ENCODE assay signal across 9 cellular contexts in genomic region chr1:155017946-155018316, GRCh38. TPM values are rescaled to one million over a fixed set of nuclear protein-coding genes. Genes with fewer than 3 reads are reported as not detected.
A peak's percentile ranks its signal among the peaks of the same experiment; 100 is the strongest.
DNase-seq lines count a peak whose midpoint lies in the region; ATAC-seq, FAIRE-seq and TF ChIP-seq lines count a peak whose summit lies in the region.
"Had no signal": no experiment of that assay in that cellular context is flagged by ENCODE, and none has a peak within 500 bp of the region (broad histone marks: within the 10 kb centered on the region; RNA-seq: fewer than 3 reads in every experiment).

No MANE protein-coding gene starts in this region.

- no peaks in the 10 kb centered on the region for H3K27me3 Mint-ChIP-seq in activated CD8-positive, alpha-beta memory T cell treated with anti-CD3 and anti-CD28 coated beads, Interleukin-2, amount 10 ng/mL, durations not matched to agents 7 days and 5 days
- no peaks in the 10 kb centered on the region for H3K27me3 Mint-ChIP-seq in activated T-helper 1 cell treated with anti-CD3 and anti-CD28 coated beads, Interleukin-12 subunit alpha, Interleukin-12 subunit beta, Interleukin-2, Interleukin-4 antibody, amounts not matched to agents 30 ng/mL and 10 ng/mL and 1 ng/mL, durations not matched to agents 14 hours and 24 hours and 36 hours (ENCODE audit: insufficient read depth)

- TF ChIP-seq CTCF in keratinocyte (optimal IDR thresholded peaks at IDR 0.05 in 1 of 3, IDR thresholded peaks at IDR 0.05 in 1 of 3, conservative IDR thresholded peaks at IDR 0.05 in 1 of 3; ENCODE audit: extremely low read depth in 1 of 3, insufficient read depth in 2 of 3, low read length in 3 of 3) (no peak), tibial nerve (IDR thresholded peaks at IDR 0.05) (no peak)

- H3K9me1 ChIP-seq in keratinocyte (ENCODE audit: control insufficient read depth, extremely low read depth, insufficient read depth, low read length) = no peaks in the 10 kb centered on the region

- H3K4me1 ChIP-seq in keratinocyte (ENCODE audit: control insufficient read depth, extremely low read depth, insufficient read depth, low read length) (peaks cover 44% of the 10 kb centered on the region), tibial nerve (peaks cover 0 to 61% (median 33%) of the 10 kb centered on the region in 4 donors)

- H3K9me3 ChIP-seq in keratinocyte (ENCODE audit: control insufficient read depth, low read depth, low read length) (no peaks in the 10 kb centered on the region), tibial nerve (no peaks in the 10 kb centered on the region)

- H3K27ac Mint-ChIP-seq in activated CD8-positive, alpha-beta memory T cell treated with anti-CD3 and anti-CD28 coated beads, Interleukin-2, amount 10 ng/mL, durations not matched to agents 7 days and 5 days = peak overlapping the region; percentile 44
- H3K27ac Mint-ChIP-seq in activated T-helper 1 cell treated with anti-CD3 and anti-CD28 coated beads, Interleukin-12 subunit alpha, Interleukin-12 subunit beta, Interleukin-2, Interleukin-4 antibody, amounts not matched to agents 30 ng/mL and 10 ng/mL and 1 ng/mL, durations not matched to agents 14 hours and 24 hours and 36 hours = peak overlapping the region; percentile 70

- dilution Hi-C loops in keratinocyte (cut with MboI; ENCODE audit: extremely low pct_ligation_motif_present, low sequenced_read_pairs) = no loop called here

- H3K4me3 ChIP-seq in keratinocyte (ENCODE audit: control insufficient read depth in 2 of 3, extremely low read depth in 1 of 3, insufficient read depth in 2 of 3, low read depth in 1 of 3, low read length in 3 of 3) (peak overlapping the region in 1 of 3 experiments; percentile 26), tibial nerve (peak overlapping the region; percentile 34 to 56 (median 38))

- H3K27ac ChIP-seq in keratinocyte (ENCODE audit: control insufficient read depth, insufficient read depth, low read length) = peak overlapping the region; percentile 56
- H3K27ac ChIP-seq in tibial nerve = peak overlapping the region; percentile 86 to 99 (median 97)
- H3K27ac ChIP-seq: C4-2B had no signal

- H3K36me3 ChIP-seq in keratinocyte (ENCODE audit: control insufficient read depth in 2 of 2, extremely low read depth in 1 of 2, insufficient read depth in 2 of 2, low read length in 2 of 2) (peaks cover 27 to 37% of the 10 kb centered on the region in 2 experiments), tibial nerve (peaks cover 0 to 28% (median 0%) of the 10 kb centered on the region in 3 donors)

- H4K20me1 ChIP-seq in keratinocyte (ENCODE audit: control insufficient read depth, extremely low read depth, insufficient read depth, low read length) = peaks cover 4% of the 10 kb centered on the region

- peaks cover 8% of the 10 kb centered on the region for H3K36me3 Mint-ChIP-seq in activated CD8-positive, alpha-beta memory T cell treated with anti-CD3 and anti-CD28 coated beads, Interleukin-2, amount 10 ng/mL, durations not matched to agents 7 days and 5 days
- H3K36me3 Mint-ChIP-seq in activated T-helper 1 cell treated with anti-CD3 and anti-CD28 coated beads, Interleukin-12 subunit alpha, Interleukin-12 subunit beta, Interleukin-2, Interleukin-4 antibody, amounts not matched to agents 30 ng/mL and 10 ng/mL and 1 ng/mL, durations not matched to agents 14 hours and 24 hours and 36 hours (ENCODE audit: low read depth) = peaks cover 45% of the 10 kb centered on the region

- H2AFZ ChIP-seq in keratinocyte (ENCODE audit: control insufficient read depth, low read length) = peak overlapping the region; percentile 8

- H3K4me1 Mint-ChIP-seq in activated CD8-positive, alpha-beta memory T cell treated with anti-CD3 and anti-CD28 coated beads, Interleukin-2, amount 10 ng/mL, durations not matched to agents 7 days and 5 days = peaks cover 38% of the 10 kb centered on the region
- H3K4me1 Mint-ChIP-seq in activated T-helper 1 cell treated with anti-CD3 and anti-CD28 coated beads, Interleukin-12 subunit alpha, Interleukin-12 subunit beta, Interleukin-2, Interleukin-4 antibody, amounts not matched to agents 30 ng/mL and 10 ng/mL and 1 ng/mL, durations not matched to agents 14 hours and 24 hours and 36 hours (ENCODE audit: low read depth) = peaks cover 48% of the 10 kb centered on the region

- H3K9ac ChIP-seq in keratinocyte (ENCODE audit: control insufficient read depth, extremely low read depth, insufficient read depth, low read length) = peak overlapping the region; percentile 54

- peak overlapping the region; percentile 74 for H3K4me2 ChIP-seq in keratinocyte (ENCODE audit: control insufficient read depth, extremely low read depth, insufficient read depth, low read depth, low read length)

- peaks cover 5% of the 10 kb centered on the region for H3K79me2 ChIP-seq in keratinocyte (ENCODE audit: control insufficient read depth, insufficient read depth, low read length)

- intact Hi-C loops in activated T-helper 1 cell treated with anti-CD3 and anti-CD28 coated beads, Interleukin-12 subunit alpha, Interleukin-12 subunit beta, Interleukin-2, Interleukin-4 antibody, amounts not matched to agents 30 ng/mL and 10 ng/mL and 1 ng/mL, durations not matched to agents 14 hours and 24 hours and 36 hours (cut with micrococcal nuclease) = loop anchor here (1.0 kb wide), 7 partner anchors 10 to 56 kb away; partner anchors contain the start of genes CKS1B, EFNA4, FLAD1 and ZBTB7B

- H3K27me3 ChIP-seq in keratinocyte (ENCODE audit: control insufficient read depth, extremely low read depth, insufficient read depth, low read length) (no peaks in the 10 kb centered on the region), tibial nerve (no peaks in the 10 kb centered on the region)

- FAIRE-seq in keratinocyte (lab: Jason Lieb, UNC) = no peak

- in situ Hi-C loops in ACHN (cut with HindIII; ENCODE audit: low pct_ligation_motif_present, low pct_unique_long_range_greater_than_20kb, low sequenced_read_pairs) = no loop called here

- no peaks in the 10 kb centered on the region for H3K9me3 Mint-ChIP-seq in activated CD8-positive, alpha-beta memory T cell treated with anti-CD3 and anti-CD28 coated beads, Interleukin-2, amount 10 ng/mL, durations not matched to agents 7 days and 5 days (ENCODE audit: low read depth)
- no peaks in the 10 kb centered on the region for H3K9me3 Mint-ChIP-seq in activated T-helper 1 cell treated with anti-CD3 and anti-CD28 coated beads, Interleukin-12 subunit alpha, Interleukin-12 subunit beta, Interleukin-2, Interleukin-4 antibody, amounts not matched to agents 30 ng/mL and 10 ng/mL and 1 ng/mL, durations not matched to agents 14 hours and 24 hours and 36 hours

- no peak for TF ChIP-seq EP300 in tibial nerve (IDR thresholded peaks at IDR 0.05)

- CTCF ChIA-PET in activated CD8-positive, alpha-beta memory T cell treated with anti-CD3 and anti-CD28 coated beads, Interleukin-2, amount 10 ng/mL, durations not matched to agents 7 days and 5 days (lab: Charles Lee) = interaction anchor here (0.6 to 18.7 kb wide), 35 partner anchors 8 to 458 kb away, joined by 3 to 328 read pairs (median 6); partner anchors contain the start of genes ADAM15, CKS1B, DCST1 and DCST2

- ATAC-seq in activated CD8-positive, alpha-beta memory T cell treated with anti-CD3 and anti-CD28 coated beads, Interleukin-2, amount 10 ng/mL, durations not matched to agents 7 days and 5 days = peak; percentile 11
- ATAC-seq in GM21515 (IDR thresholded peaks at IDR 0.05; ENCODE audit: unreplicated experiment) = no peak

- DNase-seq in activated CD8-positive, alpha-beta memory T cell treated with anti-CD3 and anti-CD28 coated beads, Interleukin-2, amount 10 ng/mL, durations not matched to agents 7 days and 5 days = no peak
- DNase-seq in activated CD8-positive, alpha-beta memory T cell treated with anti-CD3 and anti-CD28 coated beads, Interleukin-2, amount 50 U/mL, for 48 hours = no peak
- DNase-seq in activated T-helper 1 cell treated with anti-CD3 and anti-CD28 coated beads, Interleukin-12 subunit alpha, Interleukin-12 subunit beta, Interleukin-2, Interleukin-4 antibody, amounts not matched to agents 30 ng/mL and 10 ng/mL and 1 ng/mL, durations not matched to agents 14 hours and 24 hours and 36 hours (ENCODE audit: low spot score) = no peak
- DNase-seq in keratinocyte (ENCODE audit: low read depth, low spot score) (no peak), tibial nerve (ENCODE audit: low spot score in 2 of 2) (no peak), ACHN (no peak), NCI-H146 treated with DMSO at 0.1 percent for 48 hours (lab: John Stamatoyannopoulos, UW; ENCODE audit: unreplicated experiment) (no peak)

- H3K4me3 Mint-ChIP-seq in activated CD8-positive, alpha-beta memory T cell treated with anti-CD3 and anti-CD28 coated beads, Interleukin-2, amount 10 ng/mL, durations not matched to agents 7 days and 5 days = peak overlapping the region; percentile 47
- peak overlapping the region; percentile 26 for H3K4me3 Mint-ChIP-seq in activated T-helper 1 cell treated with anti-CD3 and anti-CD28 coated beads, Interleukin-12 subunit alpha, Interleukin-12 subunit beta, Interleukin-2, Interleukin-4 antibody, amounts not matched to agents 30 ng/mL and 10 ng/mL and 1 ng/mL, durations not matched to agents 14 hours and 24 hours and 36 hours

- no peak for TF ChIP-seq POLR2A in tibial nerve (IDR thresholded peaks at IDR 0.05)

- 42 to 49% methylated on average over 6 of the region's 6 CpGs for WGBS in tibial nerve, 2 donors

RNA-seq across cellular contexts. Expression of gene ZBTB7B, which starts 15.3 kb away (rescaled TPM):
- total RNA-seq in activated CD8-positive, alpha-beta memory T cell treated with anti-CD3 and anti-CD28 coated beads, Interleukin-2, amount 10 ng/mL, durations not matched to agents 7 days and 5 days = 10 to 100 TPM; 58.1 to 74.8 TPM
- 166 and 172 TPM in 2 replicates for total RNA-seq in activated T-helper 1 cell treated with anti-CD3 and anti-CD28 coated beads, Interleukin-12 subunit alpha, Interleukin-12 subunit beta, Interleukin-2, Interleukin-4 antibody, amounts not matched to agents 30 ng/mL and 10 ng/mL and 1 ng/mL, durations not matched to agents 14 hours and 24 hours and 36 hours
- polyA plus RNA-seq in keratinocyte = 15.3 to 51.8 TPM (median 20.9 TPM) in 3 replicates
- 13.9 TPM for polyA plus RNA-seq in keratinocyte (2011; ENCODE audit: low read depth)
- polyA plus RNA-seq in keratinocyte (2011; cell fraction: cytosol; rRNA removed) = 15.2 and 26.3 TPM in 2 replicates
- polyA plus RNA-seq in keratinocyte (2011; cell fraction: nucleus; rRNA removed) = 54.4 and 57.6 TPM in 2 replicates
- 21.0 and 51.7 TPM in 2 replicates for polyA plus RNA-seq in keratinocyte (2012; ENCODE audit: low replicate concordance)
- polyA minus RNA-seq in keratinocyte = 21.3 to 40.8 TPM (median 37.0 TPM) in 3 replicates
- polyA minus RNA-seq in keratinocyte (2011; cell fraction: cytosol; rRNA and poly(A)+ RNA removed) = 72.1 TPM
- polyA minus RNA-seq in keratinocyte (2011; cell fraction: nucleus; rRNA and poly(A)+ RNA removed) = 40.6 and 48.0 TPM in 2 replicates
- total RNA-seq in tibial nerve = 10 to 100 TPM; 44.6 to 53.4 (median 49.5) TPM

RNA-seq across cellular contexts. Expression of gene DCST2, which starts 15.7 kb away (rescaled TPM):
- total RNA-seq in activated CD8-positive, alpha-beta memory T cell treated with anti-CD3 and anti-CD28 coated beads, Interleukin-2, amount 10 ng/mL, durations not matched to agents 7 days and 5 days = under 1 TPM; 0.09 to 0.29 TPM
- 0.26 and 0.27 TPM in 2 replicates for total RNA-seq in activated T-helper 1 cell treated with anti-CD3 and anti-CD28 coated beads, Interleukin-12 subunit alpha, Interleukin-12 subunit beta, Interleukin-2, Interleukin-4 antibody, amounts not matched to agents 30 ng/mL and 10 ng/mL and 1 ng/mL, durations not matched to agents 14 hours and 24 hours and 36 hours
- 0.11 to 0.46 TPM (median 0.14 TPM) in 3 replicates for polyA plus RNA-seq in keratinocyte
- polyA plus RNA-seq in keratinocyte (2011; ENCODE audit: low read depth) = 0.20 TPM
- polyA plus RNA-seq in keratinocyte (2011; cell fraction: cytosol; rRNA removed) = 0.06 TPM in 1 of 2 replicates, not detected in the other
- polyA plus RNA-seq in keratinocyte (2011; cell fraction: nucleus; rRNA removed) = 1.0 and 1.1 TPM in 2 replicates
- 0.13 and 1.3 TPM in 2 replicates for polyA plus RNA-seq in keratinocyte (2012; ENCODE audit: low replicate concordance)
- polyA minus RNA-seq in keratinocyte = 0.16 TPM in 1 of 3 replicates, not detected in the others
- not detected for polyA minus RNA-seq in keratinocyte (2011; cell fraction: cytosol; rRNA and poly(A)+ RNA removed)
- polyA minus RNA-seq in keratinocyte (2011; cell fraction: nucleus; rRNA and poly(A)+ RNA removed) = not detected in 2 replicates
- total RNA-seq in tibial nerve = 1 to 10 TPM in 3 of 4 donors, under 1 TPM in 1; 0.90 to 4.2 (median 1.7) TPM

RNA-seq across cellular contexts. Expression of gene DCST1, which starts 15.7 kb away (rescaled TPM):
- total RNA-seq in activated CD8-positive, alpha-beta memory T cell treated with anti-CD3 and anti-CD28 coated beads, Interleukin-2, amount 10 ng/mL, durations not matched to agents 7 days and 5 days = not detected
- not detected in 2 replicates for total RNA-seq in activated T-helper 1 cell treated with anti-CD3 and anti-CD28 coated beads, Interleukin-12 subunit alpha, Interleukin-12 subunit beta, Interleukin-2, Interleukin-4 antibody, amounts not matched to agents 30 ng/mL and 10 ng/mL and 1 ng/mL, durations not matched to agents 14 hours and 24 hours and 36 hours
- 0.05 TPM in 1 of 3 replicates, not detected in the others for polyA plus RNA-seq in keratinocyte
- not detected for polyA plus RNA-seq in keratinocyte (2011; ENCODE audit: low read depth)
- not detected in 2 replicates for polyA plus RNA-seq in keratinocyte (2011; cell fraction: cytosol; rRNA removed)
- 0.11 and 0.27 TPM in 2 replicates for polyA plus RNA-seq in keratinocyte (2011; cell fraction: nucleus; rRNA removed)
- 0.14 TPM in 1 of 2 replicates, not detected in the other for polyA plus RNA-seq in keratinocyte (2012; ENCODE audit: low replicate concordance)
- 0.43 TPM in 1 of 3 replicates, not detected in the others for polyA minus RNA-seq in keratinocyte
- polyA minus RNA-seq in keratinocyte (2011; cell fraction: cytosol; rRNA and poly(A)+ RNA removed) = not detected
- not detected in 2 replicates for polyA minus RNA-seq in keratinocyte (2011; cell fraction: nucleus; rRNA and poly(A)+ RNA removed)
- total RNA-seq in tibial nerve = 1 to 10 TPM in 1 of 4 donors, under 1 TPM in 2, not detected in 1; 0.21 to 3.5 (median 0.90) TPM

RNA-seq across cellular contexts. Expression of gene LENEP, which starts 24.5 kb away (rescaled TPM):
- 1 to 10 TPM in 1 of 2 experiments, under 1 TPM in 1; 0.91 to 1.2 TPM for total RNA-seq in activated CD8-positive, alpha-beta memory T cell treated with anti-CD3 and anti-CD28 coated beads, Interleukin-2, amount 10 ng/mL, durations not matched to agents 7 days and 5 days
- total RNA-seq in activated T-helper 1 cell treated with anti-CD3 and anti-CD28 coated beads, Interleukin-12 subunit alpha, Interleukin-12 subunit beta, Interleukin-2, Interleukin-4 antibody, amounts not matched to agents 30 ng/mL and 10 ng/mL and 1 ng/mL, durations not matched to agents 14 hours and 24 hours and 36 hours = 1.5 and 1.8 TPM in 2 replicates
- polyA plus RNA-seq in keratinocyte = not detected in 3 replicates
- not detected for polyA plus RNA-seq in keratinocyte (2011; ENCODE audit: low read depth)
- polyA plus RNA-seq in keratinocyte (2011; cell fraction: cytosol; rRNA removed) = not detected in 2 replicates
- polyA plus RNA-seq in keratinocyte (2011; cell fraction: nucleus; rRNA removed) = 0.51 TPM in 1 of 2 replicates, not detected in the other
- polyA plus RNA-seq in keratinocyte (2012; ENCODE audit: low replicate concordance) = not detected in 2 replicates
- polyA minus RNA-seq in keratinocyte = 1.2 to 1.5 TPM in 2 of 3 replicates, not detected in the other
- not detected for polyA minus RNA-seq in keratinocyte (2011; cell fraction: cytosol; rRNA and poly(A)+ RNA removed)
- not detected in 2 replicates for polyA minus RNA-seq in keratinocyte (2011; cell fraction: nucleus; rRNA and poly(A)+ RNA removed)
- total RNA-seq in tibial nerve = 1 to 10 TPM in 1 of 4 donors, not detected in 3; 1.5 TPM

RNA-seq across cellular contexts. Expression of gene ADAM15, which starts 33.2 kb away (rescaled TPM):
- total RNA-seq in activated CD8-positive, alpha-beta memory T cell treated with anti-CD3 and anti-CD28 coated beads, Interleukin-2, amount 10 ng/mL, durations not matched to agents 7 days and 5 days = 10 to 100 TPM; 41.7 to 47.5 TPM
- total RNA-seq in activated T-helper 1 cell treated with anti-CD3 and anti-CD28 coated beads, Interleukin-12 subunit alpha, Interleukin-12 subunit beta, Interleukin-2, Interleukin-4 antibody, amounts not matched to agents 30 ng/mL and 10 ng/mL and 1 ng/mL, durations not matched to agents 14 hours and 24 hours and 36 hours = 82.9 and 86.8 TPM in 2 replicates
- polyA plus RNA-seq in keratinocyte = 130 to 280 TPM (median 131 TPM) in 3 replicates
- 106 TPM for polyA plus RNA-seq in keratinocyte (2011; ENCODE audit: low read depth)
- polyA plus RNA-seq in keratinocyte (2011; cell fraction: cytosol; rRNA removed) = 98.3 and 169 TPM in 2 replicates
- polyA plus RNA-seq in keratinocyte (2011; cell fraction: nucleus; rRNA removed) = 313 and 412 TPM in 2 replicates
- 166 and 194 TPM in 2 replicates for polyA plus RNA-seq in keratinocyte (2012; ENCODE audit: low replicate concordance)
- polyA minus RNA-seq in keratinocyte = 269 to 455 TPM (median 448 TPM) in 3 replicates
- 471 TPM for polyA minus RNA-seq in keratinocyte (2011; cell fraction: cytosol; rRNA and poly(A)+ RNA removed)
- polyA minus RNA-seq in keratinocyte (2011; cell fraction: nucleus; rRNA and poly(A)+ RNA removed) = 347 and 394 TPM in 2 replicates
- total RNA-seq in tibial nerve = 100 to 1,000 TPM; 111 to 202 (median 168) TPM
